8 cellular contexts compared by ENCODE assay signal in genomic region chr1:42334240-42335049, GRCh38. TPM values are rescaled to one million over a fixed set of nuclear protein-coding genes. Genes with fewer than 3 reads are reported as not detected.
DNase-seq lines count a peak whose midpoint lies in the region; ATAC-seq and TF ChIP-seq lines count a peak whose summit lies in the region.

No MANE protein-coding gene starts in this region.

- H3K4me1 Mint-ChIP-seq in CD8-positive, alpha-beta memory T cell = peaks cover 51 to 64% (median 61%) of the 10 kb centered on the region in 3 donors
- peaks cover 51% of the 10 kb centered on the region for H3K4me1 Mint-ChIP-seq in activated naive CD8-positive, alpha-beta T cell (ENCODE audit: low read depth)
- H3K4me1 Mint-ChIP-seq in osteocyte (ENCODE audit: unreplicated experiment) = peaks cover 29% of the 10 kb centered on the region

- peak in 3 of 5 donors; percentile 12 to 57 (median 20) for DNase-seq in CD8-positive, alpha-beta memory T cell
- DNase-seq in NCI-H748 treated with DMSO at 0.1 percent for 48 hours (lab: John Stamatoyannopoulos, UW) (peak; percentile 99), cardiac muscle cell (ENCODE audit: low read depth in 1 of 2, low spot score in 1 of 2) (peak; percentile 61 to 63), osteocyte (ENCODE audit: extremely low spot score, unreplicated experiment) (no peak), GM19240 (ENCODE audit: insufficient read length, low spot score) (no peak)

- H3K27me3 ChIP-seq in CD8-positive, alpha-beta memory T cell (ENCODE audit: insufficient read depth, low read length, poor library complexity, severe bottlenecking) = no peaks in the 10 kb centered on the region
- H3K27me3 ChIP-seq in cardiac muscle cell = no peaks in the 10 kb centered on the region

- peak overlapping the region; percentile 71 for H3K27ac ChIP-seq in CD8-positive, alpha-beta memory T cell (ENCODE audit: low read depth, low read length)
- peak overlapping the region; percentile 92 for H3K27ac ChIP-seq in cardiac muscle cell

- H3K36me3 Mint-ChIP-seq in CD8-positive, alpha-beta memory T cell = peaks cover 0 to 15% (median 1%) of the 10 kb centered on the region in 3 donors
- H3K36me3 Mint-ChIP-seq in activated naive CD8-positive, alpha-beta T cell = peaks cover 3% of the 10 kb centered on the region
- H3K36me3 Mint-ChIP-seq in osteocyte (ENCODE audit: unreplicated experiment) = no peaks in the 10 kb centered on the region

- H3K9me3 Mint-ChIP-seq in CD8-positive, alpha-beta memory T cell = no peaks in the 10 kb centered on the region
- H3K9me3 Mint-ChIP-seq in activated naive CD8-positive, alpha-beta T cell (ENCODE audit: low read depth) = no peaks in the 10 kb centered on the region
- no peaks in the 10 kb centered on the region for H3K9me3 Mint-ChIP-seq in osteocyte (ENCODE audit: unreplicated experiment)

- H3K27me3 Mint-ChIP-seq in CD8-positive, alpha-beta memory T cell = no peaks in the 10 kb centered on the region
- H3K27me3 Mint-ChIP-seq in activated naive CD8-positive, alpha-beta T cell = no peaks in the 10 kb centered on the region
- H3K27me3 Mint-ChIP-seq in osteocyte (ENCODE audit: unreplicated experiment) = no peaks in the 10 kb centered on the region

- H3K4me3 Mint-ChIP-seq in CD8-positive, alpha-beta memory T cell = peak overlapping the region; percentile 93 to 97 (median 96)
- peak overlapping the region; percentile 95 for H3K4me3 Mint-ChIP-seq in activated naive CD8-positive, alpha-beta T cell
- peak overlapping the region; percentile 90 for H3K4me3 Mint-ChIP-seq in osteocyte (ENCODE audit: unreplicated experiment)

- no peak for TF ChIP-seq CTCF in cardiac muscle cell (IDR thresholded peaks at IDR 0.05; ENCODE audit: low read depth, low read length)
- peak; percentile 31 for TF ChIP-seq CTCF in osteocyte (IDR thresholded peaks at IDR 0.05)

- H3K36me3 ChIP-seq in CD8-positive, alpha-beta memory T cell (ENCODE audit: insufficient read depth, low read length) = no peaks in the 10 kb centered on the region
- H3K36me3 ChIP-seq in cardiac muscle cell = no peaks in the 10 kb centered on the region

- peak overlapping the region; percentile 58 for H3K4me3 ChIP-seq in CD8-positive, alpha-beta memory T cell (ENCODE audit: low read length)
- H3K4me3 ChIP-seq in cardiac muscle cell = peak overlapping the region; percentile 67

- H3K4me1 ChIP-seq in CD8-positive, alpha-beta memory T cell (ENCODE audit: insufficient read depth, low read length) = peaks cover 34% of the 10 kb centered on the region
- peaks cover 37% of the 10 kb centered on the region for H3K4me1 ChIP-seq in cardiac muscle cell (ENCODE audit: low read depth)

- peak; percentile 59 for ATAC-seq in GM19023 (IDR thresholded peaks at IDR 0.05; ENCODE audit: unreplicated experiment)
- peak; percentile 41 for ATAC-seq in HG03135 (IDR thresholded peaks at IDR 0.05; ENCODE audit: unreplicated experiment)

- peak overlapping the region; percentile 88 to 95 (median 93) for H3K27ac Mint-ChIP-seq in CD8-positive, alpha-beta memory T cell
- H3K27ac Mint-ChIP-seq in activated naive CD8-positive, alpha-beta T cell = peak overlapping the region; percentile 90
- H3K27ac Mint-ChIP-seq in osteocyte (ENCODE audit: unreplicated experiment) = peak overlapping the region; percentile 88

- H3K9me3 ChIP-seq in CD8-positive, alpha-beta memory T cell (ENCODE audit: low read length) = no peaks in the 10 kb centered on the region
- no peaks in the 10 kb centered on the region for H3K9me3 ChIP-seq in cardiac muscle cell (ENCODE audit: low read depth)

- CTCF ChIA-PET in CD8-positive, alpha-beta memory T cell (lab: Charles Lee) = interaction anchor here (1.2 kb wide), 2 partner anchors 18 to 481 kb away, joined by 3 read pairs; no protein-coding TSS in a partner anchor

- POLR2A ChIA-PET in CD8-positive, alpha-beta memory T cell (lab: Charles Lee) = interaction anchor here (0.5 to 1.2 kb wide), 2 partner anchors 348 to 1881 kb away, joined by 3 to 7 read pairs; partner anchors contain the start of gene YBX1

RNA-seq across cellular contexts. Expression of gene FOXJ3, which starts 0.6 kb away (rescaled TPM):
- total RNA-seq in CD8-positive, alpha-beta memory T cell = 10 to 100 TPM; 48.0 to 48.3 TPM
- polyA plus RNA-seq in CD8-positive, alpha-beta memory T cell = 35.7 TPM
- total RNA-seq in cardiac muscle cell (28.5 and 54.1 TPM in 2 replicates), osteocyte (33.6 and 34.6 TPM in 2 replicates)
- 25.4 and 39.1 TPM in 2 replicates for polyA plus RNA-seq in cardiac muscle cell

RNA-seq across cellular contexts. Expression of gene RIMKLA, which starts 46.1 kb away (rescaled TPM):
- 1 to 10 TPM; 1.4 to 2.0 TPM for total RNA-seq in CD8-positive, alpha-beta memory T cell
- 0.24 TPM for polyA plus RNA-seq in CD8-positive, alpha-beta memory T cell
- 8.1 and 14.9 TPM in 2 replicates for total RNA-seq in cardiac muscle cell
- polyA plus RNA-seq in cardiac muscle cell = 16.3 and 21.8 TPM in 2 replicates
- not detected in 2 replicates for total RNA-seq in osteocyte

Comparison
In these comparisons a context has a peak if more than half of its experiments do, and no peak if none do; other contexts are left out.
1. DNase-seq: peak in CD8-positive, alpha-beta memory T cell (3 of 5), NCI-H748 treated with DMSO at 0.1 percent for 48 hours (single experiment) and cardiac muscle cell (2 of 2); none in osteocyte (single experiment) and GM19240 (single experiment).
2. Peak in every context shown above with its lines, with median percentiles within 50 percentile points of each other: H3K27ac Mint-ChIP-seq and H3K4me3 Mint-ChIP-seq.